Comparison of ENCODE assay signal across 12 cellular contexts in the genomic region with DNA sequence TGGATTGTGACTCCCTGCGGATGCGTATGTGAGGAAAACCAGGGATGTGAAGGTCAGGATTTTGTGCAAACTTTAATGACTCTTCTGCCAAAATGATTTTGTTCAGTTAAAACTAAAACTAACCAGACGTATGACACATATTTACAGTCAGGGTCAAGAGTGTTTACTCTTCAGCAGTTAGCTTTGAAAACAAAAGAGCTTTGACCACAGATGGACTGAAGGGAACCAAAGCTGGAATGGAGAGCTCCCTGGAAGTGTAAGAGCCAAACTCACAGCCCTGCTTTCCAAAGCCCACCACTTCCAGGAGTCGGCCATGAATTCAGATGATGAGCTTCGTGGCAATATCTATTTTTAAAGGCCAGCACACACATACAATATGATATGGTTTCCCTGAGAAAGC. TPM values are rescaled to one million over a fixed set of nuclear protein-coding genes. Genes with fewer than 3 reads are reported as not detected.
A peak's percentile ranks its signal among the peaks of the same experiment; 100 is the strongest.
DNase-seq lines count a peak whose midpoint lies in the region; ATAC-seq and TF ChIP-seq lines count a peak whose summit lies in the region.
"Had no signal": no experiment of that assay in that cellular context is flagged by ENCODE, and none has a peak within 500 bp of the region (broad histone marks: within the 10 kb centered on the region; RNA-seq: fewer than 3 reads in every experiment).

No MANE protein-coding gene starts in this region.

- H3K36me3 ChIP-seq in BLaER1 (peaks cover 4% of the 10 kb centered on the region; the same call in 1 of the 2 replicates), PC-3 (ENCODE audit: low read depth, low read length) (no peaks in the 10 kb centered on the region), neutrophil (no peaks in the 10 kb centered on the region)

- H3K79me2 ChIP-seq in PC-3 (ENCODE audit: low read length) = peaks cover 56% of the 10 kb centered on the region

- H3K4me2 ChIP-seq in BLaER1 (peak overlapping the region; percentile 78), PC-3 (ENCODE audit: low read length) (peak overlapping the region; percentile 62)

- intact Hi-C loops in PC-3 (cut with micrococcal nuclease) = no loop called here

- H3K36me3 Mint-ChIP-seq in activated T-cell treated with anti-CD3 and anti-CD28 coated beads, Interleukin-2, amount 50 U/mL, for 4 hours (ENCODE audit: insufficient read depth) = no peaks in the 10 kb centered on the region
- H3K36me3 Mint-ChIP-seq in activated CD4-positive, alpha-beta T cell treated with anti-CD3 and anti-CD28 coated beads, Interleukin-2, amount 10 ng/mL, durations not matched to agents 7 days and 5 days (ENCODE audit: low read depth) = peaks cover 3% of the 10 kb centered on the region

- peak; percentile 75 for DNase-seq in PC-3
- peak; percentile 51 for DNase-seq in fibroblast of pulmonary artery (ENCODE audit: low read depth)
- no peak for DNase-seq in activated T-cell treated with anti-CD3 and anti-CD28 coated beads, Interleukin-2, amount 50 U/mL, for 4 hours
- no peak for DNase-seq in activated CD4-positive, alpha-beta T cell treated with anti-CD3 and anti-CD28 coated beads, Interleukin-2, amount 10 ng/mL, durations not matched to agents 7 days and 5 days
- DNase-seq: activated gamma-delta T cell treated with Interleukin-2 at 50 U/mL for 16 hours, NCI-H1048, T-helper 1 cell had no signal

- H3K27me3 Mint-ChIP-seq in activated T-cell treated with anti-CD3 and anti-CD28 coated beads, Interleukin-2, amount 50 U/mL, for 4 hours (ENCODE audit: low read depth) = no peaks in the 10 kb centered on the region
- H3K27me3 Mint-ChIP-seq in activated CD4-positive, alpha-beta T cell treated with anti-CD3 and anti-CD28 coated beads, Interleukin-2, amount 10 ng/mL, durations not matched to agents 7 days and 5 days = no peaks in the 10 kb centered on the region

- H3K27ac Mint-ChIP-seq in activated CD4-positive, alpha-beta T cell treated with anti-CD3 and anti-CD28 coated beads, Interleukin-2, amount 10 ng/mL, durations not matched to agents 7 days and 5 days = no peak overlapping the region

- H3K9me3 Mint-ChIP-seq in activated T-cell treated with anti-CD3 and anti-CD28 coated beads, Interleukin-2, amount 50 U/mL, for 4 hours = no peaks in the 10 kb centered on the region
- peaks cover 3% of the 10 kb centered on the region for H3K9me3 Mint-ChIP-seq in activated CD4-positive, alpha-beta T cell treated with anti-CD3 and anti-CD28 coated beads, Interleukin-2, amount 10 ng/mL, durations not matched to agents 7 days and 5 days

- ATAC-seq in PC-3 (peak; percentile 98), GM18517 (IDR thresholded peaks at IDR 0.05; ENCODE audit: unreplicated experiment) (no peak), HG03342 (IDR thresholded peaks at IDR 0.05; ENCODE audit: unreplicated experiment) (no peak)
- ATAC-seq in activated T-cell treated with anti-CD3 and anti-CD28 coated beads, Interleukin-2, amount 50 U/mL, for 4 hours = no peak

- CTCF ChIA-PET in PC-3 (lab: Charles Lee) = interaction anchor here (0.7 kb wide), 1 partner anchor 28 kb away, joined by 3 read pairs; no protein-coding TSS in a partner anchor
- CTCF ChIA-PET in activated CD4-positive, alpha-beta T cell treated with anti-CD3 and anti-CD28 coated beads, Interleukin-2, amount 10 ng/mL, durations not matched to agents 7 days and 5 days (lab: Charles Lee) = no interaction called here

- H3K9ac ChIP-seq in BLaER1 = peak overlapping the region; percentile 0; the same call in 1 of the 2 replicates
- peak overlapping the region; percentile 16; the same call in 1 of the 2 replicates for H3K9ac ChIP-seq in PC-3 (ENCODE audit: low read length)

- H3K4me1 Mint-ChIP-seq in activated T-cell treated with anti-CD3 and anti-CD28 coated beads, Interleukin-2, amount 50 U/mL, for 4 hours (ENCODE audit: low read depth) = peaks cover 7% of the 10 kb centered on the region
- H3K4me1 Mint-ChIP-seq in activated CD4-positive, alpha-beta T cell treated with anti-CD3 and anti-CD28 coated beads, Interleukin-2, amount 10 ng/mL, durations not matched to agents 7 days and 5 days = no peaks in the 10 kb centered on the region

- POLR2A ChIA-PET in PC-3 (lab: Charles Lee; ENCODE audit: unreplicated experiment) = no interaction called here
- POLR2A ChIA-PET in activated CD4-positive, alpha-beta T cell treated with anti-CD3 and anti-CD28 coated beads, Interleukin-2, amount 10 ng/mL, durations not matched to agents 7 days and 5 days (lab: Charles Lee) = no interaction called here

- H3K9me2 ChIP-seq in PC-3 (replicated peaks; ENCODE audit: low read length) = no peaks in the 10 kb centered on the region

- H4K20me1 ChIP-seq in BLaER1 (peaks cover 10% of the 10 kb centered on the region; the same call in 1 of the 2 replicates), PC-3 (ENCODE audit: low read length) (no peaks in the 10 kb centered on the region)

- TF ChIP-seq CTCF in PC-3 (conservative IDR thresholded peaks at IDR 0.05; ENCODE audit: low read depth, low read length) (no peak), fibroblast of pulmonary artery (IDR thresholded peaks at IDR 0.05; ENCODE audit: low read length, missing control alignments) (no peak), neutrophil (IDR thresholded peaks at IDR 0.05) (no peak)

- H3K4me1 ChIP-seq in BLaER1 = peaks cover 57% of the 10 kb centered on the region
- peaks cover 22% of the 10 kb centered on the region for H3K4me1 ChIP-seq in PC-3 (ENCODE audit: insufficient read depth, low read length)
- H3K4me1 ChIP-seq in neutrophil (ENCODE audit: control insufficient read depth in 1 of 2, insufficient read depth in 1 of 2, low read depth in 1 of 2, low read length in 1 of 2) = peaks cover 28 to 35% of the 10 kb centered on the region in 2 experiments

- no peaks in the 10 kb centered on the region for H3F3A ChIP-seq in PC-3 (ENCODE audit: low read length, unreplicated experiment)

- H3K27me3 ChIP-seq in BLaER1 = no peaks in the 10 kb centered on the region
- no peaks in the 10 kb centered on the region for H3K27me3 ChIP-seq in PC-3 (ENCODE audit: low read length)
- H3K27me3 ChIP-seq in neutrophil = no peaks in the 10 kb centered on the region

- H3K9me3 ChIP-seq in BLaER1 = peaks cover 6% of the 10 kb centered on the region
- H3K9me3 ChIP-seq in PC-3 (ENCODE audit: low read length) = no peaks in the 10 kb centered on the region
- no peaks in the 10 kb centered on the region for H3K9me3 ChIP-seq in neutrophil

- H3K4me3 ChIP-seq in BLaER1 (no peak overlapping the region), PC-3 (ENCODE audit: low read length) (peak overlapping the region; percentile 25; the same call in 1 of the 2 replicates), fibroblast of pulmonary artery (replicated peaks; ENCODE audit: low read depth, low read length) (no peak overlapping the region), neutrophil (ENCODE audit: low read depth in 1 of 2, low read length in 1 of 2) (no peak overlapping the region)
- H3K4me3 ChIP-seq: skin epidermis had no signal

- no peak overlapping the region for H3K4me3 Mint-ChIP-seq in activated T-cell treated with anti-CD3 and anti-CD28 coated beads, Interleukin-2, amount 50 U/mL, for 4 hours
- no peak overlapping the region for H3K4me3 Mint-ChIP-seq in activated CD4-positive, alpha-beta T cell treated with anti-CD3 and anti-CD28 coated beads, Interleukin-2, amount 10 ng/mL, durations not matched to agents 7 days and 5 days

- H2AFZ ChIP-seq in PC-3 (ENCODE audit: low read length) = no peak overlapping the region

- no TSS peak for BruUV-seq in PC-3 (replicated peaks; lab: Mats Ljungman, UMichigan)

- H3K27ac ChIP-seq in BLaER1 = peak overlapping the region; percentile 44; the same call in 1 of the 2 replicates
- peak overlapping the region; percentile 66 for H3K27ac ChIP-seq in PC-3 (ENCODE audit: low read length)
- H3K27ac ChIP-seq in neutrophil = peak overlapping the region; percentile 34

RNA-seq across cellular contexts. Expression of a gene that starts 15.5 kb away (rescaled TPM):
- 19.2 and 27.2 TPM in 2 replicates for total RNA-seq in PC-3 (2014; rRNA removed)
- 10 to 100 TPM in 1 of 3 donors, 1 to 10 TPM in 2; 6.4 to 11.1 (median 9.5) TPM for total RNA-seq in activated T-cell treated with anti-CD3 and anti-CD28 coated beads, Interleukin-2, amount 50 U/mL, for 4 hours
- 10 to 100 TPM; 22.6 to 26.8 TPM for total RNA-seq in activated CD4-positive, alpha-beta T cell treated with anti-CD3 and anti-CD28 coated beads, Interleukin-2, amount 10 ng/mL, durations not matched to agents 7 days and 5 days

Comparison
In these comparisons a context has a peak if more than half of its experiments do, and no peak if none do; other contexts are left out.
1. DNase-seq: peak in PC-3 (single experiment) and fibroblast of pulmonary artery (single experiment); none in activated T-cell treated with anti-CD3 and anti-CD28 coated beads, Interleukin-2, amount 50 U/mL, for 4 hours (single experiment) and activated CD4-positive, alpha-beta T cell treated with anti-CD3 and anti-CD28 coated beads, Interleukin-2, amount 10 ng/mL, durations not matched to agents 7 days and 5 days (single experiment).
2. Peak in every context shown above with its lines, with median percentiles within 50 percentile points of each other: H3K27ac ChIP-seq.